Comparison of ENCODE assay signal across 20 cellular contexts in the genomic region with DNA sequence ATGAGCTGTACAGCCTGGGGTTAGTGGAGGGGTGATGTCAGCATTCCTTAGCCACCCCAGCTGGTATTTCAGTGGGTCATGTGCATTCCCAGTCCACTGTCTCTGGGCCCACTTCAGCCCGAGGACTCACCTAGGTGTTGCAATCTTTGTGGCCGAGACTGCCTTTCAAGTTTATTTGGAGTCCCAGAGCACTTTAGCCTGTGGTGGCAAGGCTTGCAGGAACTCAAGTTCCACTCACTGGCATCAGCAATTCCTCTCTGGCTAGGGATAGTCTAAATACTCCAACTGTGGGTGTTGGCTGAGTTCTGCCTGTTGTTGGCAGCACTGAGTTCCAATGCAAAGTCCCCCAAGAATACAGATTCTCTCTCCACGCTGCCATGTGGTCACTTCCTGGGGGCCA.
DNase-seq lines count a peak whose midpoint lies in the region; ATAC-seq and TF ChIP-seq lines count a peak whose summit lies in the region.
"Had no signal": no experiment of that assay in that cellular context is flagged by ENCODE, and none has a peak within 500 bp of the region (broad histone marks: within the 10 kb centered on the region; RNA-seq: fewer than 3 reads in every experiment).

No MANE protein-coding gene starts in this region.

- 46% methylated on average over 3 of the region's 3 CpGs for WGBS in mammary epithelial cell (ENCODE audit: low coverage, missing lambda C conversion rate)

- no peak overlapping the region for H2AFZ ChIP-seq in mammary epithelial cell (ENCODE audit: low read depth, low read length)

- BruUV-seq in MCF 10A (replicated peaks; lab: Mats Ljungman, UMichigan), result no TSS peak
- no TSS peak for BruUV-seq in mammary epithelial cell (replicated peaks; lab: Mats Ljungman, UMichigan)

- no peak for TF ChIP-seq CTCF in MCF 10A (IDR thresholded peaks at IDR 0.05; ENCODE audit: unreplicated experiment)
- no peak for TF ChIP-seq CTCF in breast epithelium (IDR thresholded peaks at IDR 0.05)
- TF ChIP-seq CTCF in mammary epithelial cell (conservative IDR thresholded peaks at IDR 0.05 in 1 of 2, IDR thresholded peaks at IDR 0.05 in 1 of 2; ENCODE audit: extremely low read depth in 1 of 2, insufficient read depth in 1 of 2, low read depth in 1 of 2, low read length in 2 of 2), result no peak
- TF ChIP-seq CTCF in left lung (IDR thresholded peaks at IDR 0.05), result no peak

- no peaks in the 10 kb centered on the region for H3K4me1 Mint-ChIP-seq in MCF 10A (ENCODE audit: insufficient read depth, unreplicated experiment)
- H3K4me1 Mint-ChIP-seq in naive thymus-derived CD4-positive, alpha-beta T cell, result no peaks in the 10 kb centered on the region
- H3K4me1 Mint-ChIP-seq: activated CD4-positive, alpha-beta T cell treated with anti-CD3 and anti-CD28 coated beads, Interleukin-2, amount 10 ng/mL, durations not matched to agents 7 days and 5 days; neural crest cell had no signal

- intact Hi-C loops in MCF 10A (cut with micrococcal nuclease) (no loop called here), breast epithelium (cut with DNase I; ENCODE audit: low total_unique reads) (loop anchor here (5.0 kb wide), 1 partner anchor 199 kb away; no protein-coding TSS in a partner anchor), mammary epithelial cell (cut with micrococcal nuclease) (loop anchor here (5.0 to 10.0 kb wide), 2 partner anchors 194 to 746 kb away; a partner anchor contains a TSS), left lung (cut with DNase I) (no loop called here)
- intact Hi-C loops in naive thymus-derived CD4-positive, alpha-beta T cell (cut with micrococcal nuclease), result no loop called here

- H3K27ac Mint-ChIP-seq in MCF 10A (ENCODE audit: low read depth, unreplicated experiment), result no peak overlapping the region
- H3K27ac Mint-ChIP-seq in naive thymus-derived CD4-positive, alpha-beta T cell, result no peak overlapping the region
- H3K27ac Mint-ChIP-seq: activated CD4-positive, alpha-beta T cell treated with anti-CD3 and anti-CD28 coated beads, Interleukin-2, amount 10 ng/mL, durations not matched to agents 7 days and 5 days; activated T-cell treated with anti-CD3 and anti-CD28 coated beads, Interleukin-2, amount 50 U/mL, for 24 hours; type B pancreatic cell had no signal

- peaks cover 4% of the 10 kb centered on the region for H3K27me3 Mint-ChIP-seq in MCF 10A (ENCODE audit: insufficient read depth, unreplicated experiment)
- H3K27me3 Mint-ChIP-seq in naive thymus-derived CD4-positive, alpha-beta T cell, result no peaks in the 10 kb centered on the region
- H3K27me3 Mint-ChIP-seq: activated CD4-positive, alpha-beta T cell treated with anti-CD3 and anti-CD28 coated beads, Interleukin-2, amount 10 ng/mL, durations not matched to agents 7 days and 5 days; activated T-cell treated with anti-CD3 and anti-CD28 coated beads, Interleukin-2, amount 50 U/mL, for 24 hours had no signal

- H3K27me3 ChIP-seq in breast epithelium, result no peaks in the 10 kb centered on the region
- H3K27me3 ChIP-seq in mammary epithelial cell (ENCODE audit: insufficient read depth, low read length), result no peaks in the 10 kb centered on the region
- H3K27me3 ChIP-seq in left lung, result no peaks in the 10 kb centered on the region
- no peaks in the 10 kb centered on the region for H3K27me3 ChIP-seq in naive thymus-derived CD4-positive, alpha-beta T cell (ENCODE audit: control insufficient read depth in 2 of 2, insufficient read depth in 2 of 2, low read length in 2 of 2)
- H3K27me3 ChIP-seq: spleen had no signal

- H3K9me3 ChIP-seq in breast epithelium (no peaks in the 10 kb centered on the region), mammary epithelial cell (replicated peaks; ENCODE audit: insufficient read depth, low read length) (no peaks in the 10 kb centered on the region), left lung (no peaks in the 10 kb centered on the region)
- peaks cover 0 to 5% (median 0%) of the 10 kb centered on the region in 3 experiments for H3K9me3 ChIP-seq in naive thymus-derived CD4-positive, alpha-beta T cell (ENCODE audit: control insufficient read depth in 2 of 3, low read length in 3 of 3)

- H3K36me3 Mint-ChIP-seq in MCF 10A (ENCODE audit: insufficient read depth, unreplicated experiment), result no peaks in the 10 kb centered on the region
- peaks cover 0 to 4% (median 0%) of the 10 kb centered on the region in 5 donors for H3K36me3 Mint-ChIP-seq in naive thymus-derived CD4-positive, alpha-beta T cell
- H3K36me3 Mint-ChIP-seq: type B pancreatic cell had no signal

- no peaks in the 10 kb centered on the region for H4K20me1 ChIP-seq in mammary epithelial cell (ENCODE audit: insufficient read depth, low read length)

- in situ Hi-C loops in mammary epithelial cell (cut with MboI; ENCODE audit: low sequenced_read_pairs in 2 of 2), result no loop called here

- DNase-seq in MCF 10A (ENCODE audit: unreplicated experiment), result peak; percentile 33
- DNase-seq in breast epithelium (ENCODE audit: low spot score in 2 of 2), result no peak
- peak; percentile 44 for DNase-seq in mammary epithelial cell
- peak in 1 of 2 donors; percentile 70 for DNase-seq in left lung
- no peak for DNase-seq in activated effector memory CD4-positive, alpha-beta T cell treated with Interleukin-2 at 50 U/mL for 16 hours
- no peak for DNase-seq in activated CD4-positive, CD25-positive, alpha-beta regulatory T cell (lab: John Stamatoyannopoulos, UW)
- no peak for DNase-seq in naive thymus-derived CD4-positive, alpha-beta T cell
- DNase-seq: 8988T; activated CD4-positive, alpha-beta T cell treated with anti-CD3 and anti-CD28 coated beads, Interleukin-2, amount 10 ng/mL, durations not matched to agents 7 days and 5 days; activated T-cell treated with anti-CD3 and anti-CD28 coated beads, Interleukin-2, amount 50 U/mL, for 24 hours; cerebellar nuclear complex; GOT3; MM.1S; NCI-H1436; right cardiac atrium; spleen had no signal

- H3K4me3 ChIP-seq in breast epithelium (no peak overlapping the region), mammary epithelial cell (replicated peaks in 1 of 3; ENCODE audit: insufficient read depth in 1 of 3, low read depth in 2 of 3, low read length in 3 of 3) (no peak overlapping the region), left lung (no peak overlapping the region)
- no peak overlapping the region for H3K4me3 ChIP-seq in naive thymus-derived CD4-positive, alpha-beta T cell (ENCODE audit: low read length)
- H3K4me3 ChIP-seq: spleen had no signal

- H3K36me3 ChIP-seq in breast epithelium (no peaks in the 10 kb centered on the region), mammary epithelial cell (ENCODE audit: insufficient read depth, low read length) (no peaks in the 10 kb centered on the region), left lung (no peaks in the 10 kb centered on the region)
- no peaks in the 10 kb centered on the region for H3K36me3 ChIP-seq in naive thymus-derived CD4-positive, alpha-beta T cell (ENCODE audit: control insufficient read depth in 2 of 3, insufficient read depth in 3 of 3, low read length in 3 of 3)
- H3K36me3 ChIP-seq: spleen had no signal

- H3K9ac ChIP-seq in mammary epithelial cell (ENCODE audit: insufficient read depth, low read length), result no peak overlapping the region

- H3K79me2 ChIP-seq in mammary epithelial cell (ENCODE audit: insufficient read depth, low read length), result no peaks in the 10 kb centered on the region

- H3K4me2 ChIP-seq in mammary epithelial cell (ENCODE audit: insufficient read depth, low read depth, low read length), result no peak overlapping the region

- H3K4me1 ChIP-seq in breast epithelium (no peaks in the 10 kb centered on the region), mammary epithelial cell (ENCODE audit: insufficient read depth, low read length) (no peaks in the 10 kb centered on the region), left lung (no peaks in the 10 kb centered on the region)
- no peaks in the 10 kb centered on the region for H3K4me1 ChIP-seq in naive thymus-derived CD4-positive, alpha-beta T cell (ENCODE audit: control insufficient read depth in 2 of 2, insufficient read depth in 2 of 2, low read length in 2 of 2)
- H3K4me1 ChIP-seq: spleen had no signal

- no peaks in the 10 kb centered on the region for H3K9me3 Mint-ChIP-seq in MCF 10A (ENCODE audit: unreplicated experiment)
- peaks cover 1 to 22% (median 9%) of the 10 kb centered on the region in 11 donors for H3K9me3 Mint-ChIP-seq in naive thymus-derived CD4-positive, alpha-beta T cell
- H3K9me3 Mint-ChIP-seq: type B pancreatic cell had no signal

- POLR2A ChIA-PET in MCF 10A (lab: Yijun Ruan, JAX), result no interaction called here
- POLR2A ChIA-PET in naive thymus-derived CD4-positive, alpha-beta T cell (lab: Charles Lee), result no interaction called here

- CTCF ChIA-PET in MCF 10A (lab: Yijun Ruan, JAX) (no interaction called here), mammary epithelial cell (lab: Charles Lee; ENCODE audit: low non-redundant PET) (no interaction called here)
- CTCF ChIA-PET in naive thymus-derived CD4-positive, alpha-beta T cell (lab: Charles Lee), result no interaction called here

- dilution Hi-C loops in mammary epithelial cell (cut with HindIII; ENCODE audit: low sequenced_read_pairs), result no loop called here

- TF ChIP-seq POLR2A in breast epithelium (IDR thresholded peaks at IDR 0.05), result no peak

- H3K4me3 Mint-ChIP-seq in MCF 10A (ENCODE audit: unreplicated experiment), result no peak overlapping the region
- no peak overlapping the region for H3K4me3 Mint-ChIP-seq in naive thymus-derived CD4-positive, alpha-beta T cell
- H3K4me3 Mint-ChIP-seq: activated CD4-positive, alpha-beta T cell treated with anti-CD3 and anti-CD28 coated beads, Interleukin-2, amount 10 ng/mL, durations not matched to agents 7 days and 5 days; activated T-cell treated with anti-CD3 and anti-CD28 coated beads, Interleukin-2, amount 50 U/mL, for 24 hours; neural crest cell; type B pancreatic cell had no signal

- ATAC-seq in left lung, result peak; percentile 96
- no peak for ATAC-seq in GM18870 (IDR thresholded peaks at IDR 0.05; ENCODE audit: unreplicated experiment)
- ATAC-seq in naive thymus-derived CD4-positive, alpha-beta T cell, result no peak
- ATAC-seq: right cardiac atrium had no signal

- H3K27ac ChIP-seq in breast epithelium (no peak overlapping the region), mammary epithelial cell (ENCODE audit: insufficient read depth, low read depth, low read length) (no peak overlapping the region), left lung (peak overlapping the region in 1 of 2 donors; percentile 33)
- H3K27ac ChIP-seq in naive thymus-derived CD4-positive, alpha-beta T cell (ENCODE audit: low read depth, low read length), result no peak overlapping the region
- H3K27ac ChIP-seq: spleen, VCaP had no signal

Comparison
In these comparisons a context has a peak if more than half of its experiments do, and no peak if none do; other contexts are left out.
1. DNase-seq: peak in MCF 10A (single experiment) and mammary epithelial cell (single experiment); none in breast epithelium (0 of 2), activated effector memory CD4-positive, alpha-beta T cell treated with Interleukin-2 at 50 U/mL for 16 hours (single experiment), activated CD4-positive, CD25-positive, alpha-beta regulatory T cell (0 of 4) and naive thymus-derived CD4-positive, alpha-beta T cell (0 of 9).
2. intact Hi-C loops: an anchor here in breast epithelium (5.0 kb wide) and mammary epithelial cell (5.0 to 10.0 kb wide); none called in MCF 10A, left lung and naive thymus-derived CD4-positive, alpha-beta T cell.